ENCODE assay signal across 8 cellular contexts in the genomic region with DNA sequence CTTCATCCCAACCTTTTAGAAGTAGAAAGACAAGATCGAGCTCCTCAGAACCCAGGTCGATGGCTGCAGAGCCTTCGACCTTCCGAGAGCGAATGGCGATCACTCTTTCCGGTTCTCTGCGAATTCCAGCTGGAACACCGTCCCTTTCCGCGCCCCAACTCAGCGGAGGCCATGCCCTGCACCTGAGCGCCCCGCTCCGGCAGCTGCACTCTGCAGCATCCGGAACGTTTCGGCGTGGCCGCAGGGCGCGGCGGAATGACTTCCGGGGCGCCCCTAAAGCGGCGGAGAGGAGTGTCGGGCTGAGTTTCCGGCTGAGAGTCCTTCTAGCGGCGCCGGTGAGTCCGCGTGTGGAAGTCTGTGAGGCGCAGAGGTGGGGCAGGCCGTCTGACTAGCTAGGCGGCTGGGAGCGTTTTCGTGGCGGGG. TPM values are rescaled to one million over a fixed set of nuclear protein-coding genes. Genes with fewer than 3 reads are reported as not detected.
DNase-seq lines count a peak whose midpoint lies in the region; ATAC-seq and TF ChIP-seq lines count a peak whose summit lies in the region.
"Not testable (repeated sequence)": the region's sequence is repeated elsewhere in the genome, so short reads cannot be mapped to it uniquely, and the experiment has no call there.

A gene (plus strand): TSS at position 284 of the 423 bp plus-strand sequence. CDS start 4,942 bp downstream, outside the sequence.

- POLR2A ChIA-PET in activated CD8-positive, alpha-beta T cell treated with anti-CD3 and anti-CD28 coated beads for 36 hours (lab: Charles Lee): not testable (repeated sequence)

- H3K27ac ChIP-seq in iPS-20b (ENCODE audit: low read length); testis: not testable (repeated sequence)

- not testable (repeated sequence) for H3K9me3 Mint-ChIP-seq in activated CD8-positive, alpha-beta T cell treated with anti-CD3 and anti-CD28 coated beads for 36 hours; chondrocyte (ENCODE audit: low read depth)

- H3K36me3 ChIP-seq in iPS-20b (ENCODE audit: insufficient read depth, low read depth, low read length); testis (ENCODE audit: low read depth, missing control alignments): not testable (repeated sequence)

- not testable (repeated sequence) for H3K27me3 Mint-ChIP-seq in activated CD8-positive, alpha-beta T cell treated with anti-CD3 and anti-CD28 coated beads for 36 hours; chondrocyte (ENCODE audit: low read depth)

- H3K4me3 ChIP-seq in LNCaP clone FGC (ENCODE audit: low read depth, low read length) (peak within 1 kb of the TSS; percentile 55), iPS-20b (ENCODE audit: low read length) (peak within 1 kb of the TSS; percentile 69), testis (peak within 1 kb of the TSS; percentile 39 to 56)

- not testable (repeated sequence) for H3K36me3 Mint-ChIP-seq in activated CD8-positive, alpha-beta T cell treated with anti-CD3 and anti-CD28 coated beads for 36 hours (ENCODE audit: low read depth); chondrocyte (ENCODE audit: low read depth)

- intact Hi-C loops in activated CD8-positive, alpha-beta T cell treated with anti-CD3 and anti-CD28 coated beads for 36 hours (cut with micrococcal nuclease); testis (cut with DNase I; ENCODE audit: low total_unique reads): not testable (repeated sequence)

- peak within 1 kb of the TSS; percentile 89 for H3K9ac ChIP-seq in iPS-20b (ENCODE audit: low read depth, low read length)

- peak; percentile 95 for ATAC-seq in HG02571 (IDR thresholded peaks at IDR 0.05; ENCODE audit: unreplicated experiment)
- peak; percentile 100 for ATAC-seq in activated CD8-positive, alpha-beta T cell treated with anti-CD3 and anti-CD28 coated beads for 36 hours

- TF ChIP-seq POLR2A in GM15510 (IDR thresholded peaks at IDR 0.05; ENCODE audit: borderline replicate concordance, extremely low read depth, insufficient read length): peak; percentile 42
- TF ChIP-seq POLR2A in testis (IDR thresholded peaks at IDR 0.05): not testable (repeated sequence)

- H3K4me1 Mint-ChIP-seq in activated CD8-positive, alpha-beta T cell treated with anti-CD3 and anti-CD28 coated beads for 36 hours (ENCODE audit: low read depth); chondrocyte (ENCODE audit: low read depth): not testable (repeated sequence)

- 0 to 20% methylated on average over 1 to 29 of the region's 40 CpGs for WGBS in testis, 2 donors

- H3K27me3 ChIP-seq in iPS-20b (ENCODE audit: insufficient read depth, low read length); testis: not testable (repeated sequence)

- CTCF ChIA-PET in activated CD8-positive, alpha-beta T cell treated with anti-CD3 and anti-CD28 coated beads for 36 hours (lab: Charles Lee): not testable (repeated sequence)

- not testable (repeated sequence) for H3K4me1 ChIP-seq in iPS-20b (ENCODE audit: insufficient read depth, low read length); testis

- peak; percentile 26; the same call in 1 of the 2 replicates for TF ChIP-seq CTCF in LNCaP clone FGC (IDR thresholded peaks at IDR 0.05; ENCODE audit: control insufficient read depth, extremely low read depth, insufficient read depth)
- not testable (repeated sequence) for TF ChIP-seq CTCF in activated CD8-positive, alpha-beta T cell treated with anti-CD3 and anti-CD28 coated beads for 36 hours (IDR thresholded peaks at IDR 0.05)
- peak; percentile 69 for TF ChIP-seq CTCF in chondrocyte (IDR thresholded peaks at IDR 0.05)
- peak in 1 of 3 experiments; percentile 24 for TF ChIP-seq CTCF in testis (IDR thresholded peaks at IDR 0.05)

- peak within 1 kb of the TSS; percentile 88 for H3K27ac Mint-ChIP-seq in activated CD8-positive, alpha-beta T cell treated with anti-CD3 and anti-CD28 coated beads for 36 hours
- H3K27ac Mint-ChIP-seq in chondrocyte (ENCODE audit: unreplicated experiment): peak within 1 kb of the TSS; percentile 77

- H3K4me3 Mint-ChIP-seq in activated CD8-positive, alpha-beta T cell treated with anti-CD3 and anti-CD28 coated beads for 36 hours: peak within 1 kb of the TSS; percentile 85
- H3K4me3 Mint-ChIP-seq in chondrocyte (ENCODE audit: unreplicated experiment): peak within 1 kb of the TSS; percentile 83

- H3K9me3 ChIP-seq in iPS-20b (ENCODE audit: insufficient read depth, low read depth, low read length); testis: not testable (repeated sequence)

- peak; percentile 45 for DNase-seq in LNCaP clone FGC (ENCODE audit: low read depth)
- DNase-seq in activated CD8-positive, alpha-beta T cell treated with anti-CD3 and anti-CD28 coated beads for 36 hours: peak; percentile 81
- peak; percentile 88 for DNase-seq in chondrocyte (ENCODE audit: low spot score)
- peak; percentile 40 for DNase-seq in renal cortical epithelial cell (ENCODE audit: low read depth)
- peak; percentile 80 for DNase-seq in testis

RNA-seq across cellular contexts. Expression of the gene that starts here (rescaled TPM):
- total RNA-seq in activated CD8-positive, alpha-beta T cell treated with anti-CD3 and anti-CD28 coated beads for 36 hours: 10 to 100 TPM; 40.0 to 42.1 TPM
- 24.6 to 38.5 TPM (median 25.5 TPM) in 3 replicates for total RNA-seq in chondrocyte
- 61.8 and 76.6 TPM in 2 replicates for total RNA-seq in renal cortical epithelial cell
- 10 to 100 TPM; 30.6 to 30.9 TPM for total RNA-seq in testis
- polyA plus RNA-seq in testis (ENCODE audit: insufficient read depth, low read depth, low replicate concordance): 28.2 TPM
